In the genomic region with DNA sequence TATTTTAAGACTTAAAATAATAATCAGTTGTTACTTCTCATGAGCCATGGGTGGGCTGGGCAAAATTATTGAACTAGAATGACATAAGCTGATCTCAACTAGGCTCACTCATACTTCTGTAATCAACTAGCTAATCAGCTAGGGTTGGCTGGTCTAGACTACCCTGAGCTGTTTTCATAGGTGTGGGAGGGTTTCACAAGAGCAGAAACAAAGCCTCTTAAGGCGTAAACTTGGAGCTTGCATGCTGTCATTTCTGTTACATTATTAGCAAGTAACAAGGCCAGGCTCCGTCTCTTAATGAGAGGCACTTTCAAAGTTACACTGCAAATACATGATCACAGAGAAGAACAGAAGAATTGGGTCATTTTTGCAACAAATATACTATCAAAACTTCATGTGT, we compare ENCODE assay signal across 19 cellular contexts. TPM values are rescaled to one million over a fixed set of nuclear protein-coding genes. Genes with fewer than 3 reads are reported as not detected.
DNase-seq lines count a peak whose midpoint lies in the region; ATAC-seq and TF ChIP-seq lines count a peak whose summit lies in the region.
"Had no signal": no experiment of that assay in that cellular context is flagged by ENCODE, and none has a peak within 500 bp of the region (broad histone marks: within the 10 kb centered on the region; RNA-seq: fewer than 3 reads in every experiment).

No MANE protein-coding gene starts in this region.

- TF ChIP-seq CTCF in retinal pigment epithelial cell (conservative IDR thresholded peaks at IDR 0.05; ENCODE audit: low read depth, low read length) (no peak), nephron progenitor cell (IDR thresholded peaks at IDR 0.05) (no peak), brain microvascular endothelial cell (IDR thresholded peaks at IDR 0.05; ENCODE audit: low read depth, low read length, missing control alignments) (no peak)

- no peaks in the 10 kb centered on the region for H3K9me3 Mint-ChIP-seq in nephron progenitor cell
- H3K9me3 Mint-ChIP-seq: T-cell had no signal

- no peaks in the 10 kb centered on the region for H3K36me3 Mint-ChIP-seq in nephron progenitor cell (ENCODE audit: low read depth)
- H3K36me3 Mint-ChIP-seq: CD4-positive, alpha-beta memory T cell; T-cell had no signal

- no peak overlapping the region for H3K27ac ChIP-seq in brain microvascular endothelial cell

- H3K27ac Mint-ChIP-seq in nephron progenitor cell, result no peak overlapping the region
- H3K27ac Mint-ChIP-seq: CD4-positive, alpha-beta memory T cell; T-cell had no signal

- no peaks in the 10 kb centered on the region for H3K27me3 Mint-ChIP-seq in nephron progenitor cell (ENCODE audit: low read depth, poor library complexity)
- H3K27me3 Mint-ChIP-seq: CD4-positive, alpha-beta memory T cell; T-cell had no signal

- H3K4me3 ChIP-seq in retinal pigment epithelial cell (ENCODE audit: low read length) (no peak overlapping the region), brain microvascular endothelial cell (ENCODE audit: low read depth, low read length) (no peak overlapping the region)
- H3K4me3 ChIP-seq: MG63 had no signal

- no peaks in the 10 kb centered on the region for H3K27me3 ChIP-seq in brain microvascular endothelial cell (replicated peaks)
- H3K27me3 ChIP-seq: BE2C, MG63 had no signal

- no peaks in the 10 kb centered on the region for H3K36me3 ChIP-seq in brain microvascular endothelial cell (replicated peaks)
- H3K36me3 ChIP-seq: BE2C, MG63 had no signal

- DNase-seq in retinal pigment epithelial cell (ENCODE audit: low read depth) (peak; percentile 18), nephron progenitor cell (no peak), left colon (no peak), COLO829 (ENCODE audit: low spot score) (no peak), brain microvascular endothelial cell (no peak)
- DNase-seq: BE2C; CD4-positive, alpha-beta memory T cell; DND-41; GF-D8; MG63; NCI-H1417 treated with DMSO at 0.1 percent for 48 hours; NCI-H2029 treated with DMSO at 0.1 percent for 48 hours; NCI-H2227 treated with DMSO at 0.1 percent for 48 hours; NCI-H526; T-cell; T1000 had no signal

- in situ Hi-C loops in brain microvascular endothelial cell (cut with HindIII; ENCODE audit: low pct_ligation_motif_present, low sequenced_read_pairs), result no loop called here

- no peak overlapping the region for H3K4me3 Mint-ChIP-seq in nephron progenitor cell
- H3K4me3 Mint-ChIP-seq: CD4-positive, alpha-beta memory T cell; T-cell had no signal

- ATAC-seq in GM18868 (IDR thresholded peaks at IDR 0.05; ENCODE audit: unreplicated experiment) (peak; percentile 76), HG02884 (IDR thresholded peaks at IDR 0.05; ENCODE audit: unreplicated experiment) (peak; percentile 81), HG03565 (IDR thresholded peaks at IDR 0.05; ENCODE audit: unreplicated experiment) (peak; percentile 64), left colon (no peak)
- ATAC-seq: T-cell had no signal

- no peaks in the 10 kb centered on the region for H3K4me1 Mint-ChIP-seq in nephron progenitor cell
- H3K4me1 Mint-ChIP-seq: CD4-positive, alpha-beta memory T cell; T-cell had no signal

- intact Hi-C loops in left colon (cut with DNase I, micrococcal nuclease), result no loop called here

RNA-seq across cellular contexts. Expression of a gene that starts 57.2 kb away (rescaled TPM):
- total RNA-seq in left colon, result 1 to 10 TPM; 4.0 to 8.0 TPM
- total RNA-seq: CD4-positive, alpha-beta memory T cell had no signal
